Comparison of ENCODE assay signal across 22 cellular contexts in the genomic region with DNA sequence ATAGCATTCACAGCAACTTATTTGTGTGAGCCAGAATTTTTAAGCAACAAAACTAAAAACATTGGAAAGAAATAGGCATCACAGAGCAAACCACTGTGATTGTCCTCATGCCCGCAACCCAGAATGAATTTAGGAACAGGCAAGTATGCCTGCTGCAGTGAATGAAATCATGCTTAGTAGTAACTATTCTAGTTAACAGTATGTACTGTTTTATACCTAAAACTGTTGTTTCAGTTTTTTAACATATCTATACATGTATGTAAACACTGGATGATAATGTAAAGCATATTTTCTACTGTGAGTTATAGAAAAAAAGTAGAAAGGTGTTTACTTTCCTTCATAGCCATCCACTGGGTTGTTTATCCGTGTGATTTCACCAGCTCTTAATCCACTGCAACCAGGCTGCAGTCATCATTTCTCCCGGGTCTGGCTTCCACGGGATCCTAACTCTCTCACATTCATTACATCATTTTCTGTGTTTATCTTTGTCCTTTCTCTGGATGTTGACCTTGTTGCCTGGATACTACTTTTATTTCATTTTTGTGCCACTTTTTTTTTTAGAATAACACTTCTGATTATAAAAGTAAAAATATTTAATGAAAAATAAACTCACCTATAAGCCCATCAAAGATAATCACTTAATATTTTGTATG. TPM values are rescaled to one million over a fixed set of nuclear protein-coding genes. Genes with fewer than 3 reads are reported as not detected.
DNase-seq lines count a peak whose midpoint lies in the region; ATAC-seq and TF ChIP-seq lines count a peak whose summit lies in the region.
"Had no signal": no experiment of that assay in that cellular context is flagged by ENCODE, and none has a peak within 500 bp of the region (broad histone marks: within the 10 kb centered on the region; RNA-seq: fewer than 3 reads in every experiment).

No MANE protein-coding gene starts in this region.

- no peak overlapping the region for H3K27ac Mint-ChIP-seq in activated CD8-positive, alpha-beta T cell treated with anti-CD3 and anti-CD28 coated beads for 36 hours
- H3K27ac Mint-ChIP-seq: activated naive CD4-positive, alpha-beta T cell treated with anti-CD3 and anti-CD28 coated beads, Interleukin-2, amount 10 ng/mL, durations not matched to agents 7 days and 5 days had no signal

- peaks cover 4% of the 10 kb centered on the region for H3K9me3 Mint-ChIP-seq in activated CD8-positive, alpha-beta T cell treated with anti-CD3 and anti-CD28 coated beads for 36 hours

- CTCF ChIA-PET in activated CD8-positive, alpha-beta T cell treated with anti-CD3 and anti-CD28 coated beads for 36 hours (lab: Charles Lee) = interaction anchor here (1.3 kb wide), 1 partner anchor 64 kb away, joined by 4 read pairs; no protein-coding TSS in a partner anchor

- no peak overlapping the region for H3K4me3 Mint-ChIP-seq in activated CD8-positive, alpha-beta T cell treated with anti-CD3 and anti-CD28 coated beads for 36 hours
- H3K4me3 Mint-ChIP-seq: activated naive CD4-positive, alpha-beta T cell treated with anti-CD3 and anti-CD28 coated beads, Interleukin-2, amount 10 ng/mL, durations not matched to agents 7 days and 5 days had no signal

- intact Hi-C loops in activated CD8-positive, alpha-beta T cell treated with anti-CD3 and anti-CD28 coated beads for 36 hours (cut with micrococcal nuclease) = no loop called here

- H3K4me1 Mint-ChIP-seq in activated CD8-positive, alpha-beta T cell treated with anti-CD3 and anti-CD28 coated beads for 36 hours (ENCODE audit: low read depth) = peaks cover 12% of the 10 kb centered on the region

- peak; percentile 28 for DNase-seq in DMS153 treated with DMSO at 0.1 percent for 48 hours (lab: John Stamatoyannopoulos, UW; ENCODE audit: unreplicated experiment)
- DNase-seq in DMS153 (lab: John Stamatoyannopoulos, UW) = no peak
- DNase-seq in NCI-H748 treated with DMSO at 0.1 percent for 48 hours (lab: John Stamatoyannopoulos, UW) = peak; percentile 20
- peak; percentile 5 for DNase-seq in fibroblast of peridontal ligament (ENCODE audit: extremely low read depth)
- DNase-seq in pons (ENCODE audit: low spot score) = peak; percentile 37
- DNase-seq in activated CD8-positive, alpha-beta T cell treated with anti-CD3 and anti-CD28 coated beads for 36 hours = no peak
- no peak for DNase-seq in Kasumi-1 (lab: John Stamatoyannopoulos, UW)
- DNase-seq: 8988T; activated CD4-positive, alpha-beta T cell treated with anti-CD3 and anti-CD28 coated beads for 1 hour; activated CD8-positive, alpha-beta memory T cell treated with anti-CD3 and anti-CD28 coated beads for 24 hours; activated naive CD4-positive, alpha-beta T cell treated with anti-CD3 and anti-CD28 coated beads, Interleukin-2, amount 10 ng/mL, durations not matched to agents 7 days and 5 days; activated T-cell treated with anti-CD3 and anti-CD28 coated beads, Interleukin-2, amount 50 U/mL, for 48 hours; colonic mucosa; heart right ventricle; NCI-H1092; NCI-H2107; NCI-H82; SIG-M5; stimulated activated CD4-positive, alpha-beta T cell treated with anti-CD3 and anti-CD28 coated beads, Interleukin-4, amount 100 ng/mL, for 24 hours; stomach; upper lobe of left lung had no signal

- TF ChIP-seq CTCF in activated CD8-positive, alpha-beta T cell treated with anti-CD3 and anti-CD28 coated beads for 36 hours (IDR thresholded peaks at IDR 0.05) = no peak

- H3K36me3 Mint-ChIP-seq in activated CD8-positive, alpha-beta T cell treated with anti-CD3 and anti-CD28 coated beads for 36 hours (ENCODE audit: low read depth) = no peaks in the 10 kb centered on the region
- H3K36me3 Mint-ChIP-seq: activated naive CD4-positive, alpha-beta T cell treated with anti-CD3 and anti-CD28 coated beads, Interleukin-2, amount 10 ng/mL, durations not matched to agents 7 days and 5 days had no signal

- peaks cover 46% of the 10 kb centered on the region for H3K27me3 Mint-ChIP-seq in activated CD8-positive, alpha-beta T cell treated with anti-CD3 and anti-CD28 coated beads for 36 hours

- no peak for ATAC-seq in activated CD8-positive, alpha-beta T cell treated with anti-CD3 and anti-CD28 coated beads for 36 hours
- ATAC-seq in HG03432 (IDR thresholded peaks at IDR 0.05; ENCODE audit: unreplicated experiment) = no peak
- ATAC-seq: heart right ventricle had no signal

- POLR2A ChIA-PET in activated CD8-positive, alpha-beta T cell treated with anti-CD3 and anti-CD28 coated beads for 36 hours (lab: Charles Lee) = interaction anchor here (0.6 to 0.7 kb wide), 2 partner anchors 814 to 1314 kb away, joined by 3 read pairs; no protein-coding TSS in a partner anchor

RNA-seq across cellular contexts. Expression of a gene that starts 3.6 kb away (rescaled TPM):
- 1 to 10 TPM; 1.7 to 1.8 TPM for total RNA-seq in activated CD8-positive, alpha-beta T cell treated with anti-CD3 and anti-CD28 coated beads for 36 hours

RNA-seq across cellular contexts. Expression of a gene that starts 50.9 kb away (rescaled TPM):
- 1 to 10 TPM; 3.7 to 4.5 TPM for total RNA-seq in activated CD8-positive, alpha-beta T cell treated with anti-CD3 and anti-CD28 coated beads for 36 hours

Comparison
In these comparisons a context has a peak if more than half of its experiments do, and no peak if none do; other contexts are left out.
1. DNase-seq: peak in DMS153 treated with DMSO at 0.1 percent for 48 hours (single experiment), NCI-H748 treated with DMSO at 0.1 percent for 48 hours (single experiment), fibroblast of peridontal ligament (single experiment) and pons (single experiment); none in DMS153 (single experiment), activated CD8-positive, alpha-beta T cell treated with anti-CD3 and anti-CD28 coated beads for 36 hours (single experiment) and Kasumi-1 (0 of 2).